In the genomic region with DNA sequence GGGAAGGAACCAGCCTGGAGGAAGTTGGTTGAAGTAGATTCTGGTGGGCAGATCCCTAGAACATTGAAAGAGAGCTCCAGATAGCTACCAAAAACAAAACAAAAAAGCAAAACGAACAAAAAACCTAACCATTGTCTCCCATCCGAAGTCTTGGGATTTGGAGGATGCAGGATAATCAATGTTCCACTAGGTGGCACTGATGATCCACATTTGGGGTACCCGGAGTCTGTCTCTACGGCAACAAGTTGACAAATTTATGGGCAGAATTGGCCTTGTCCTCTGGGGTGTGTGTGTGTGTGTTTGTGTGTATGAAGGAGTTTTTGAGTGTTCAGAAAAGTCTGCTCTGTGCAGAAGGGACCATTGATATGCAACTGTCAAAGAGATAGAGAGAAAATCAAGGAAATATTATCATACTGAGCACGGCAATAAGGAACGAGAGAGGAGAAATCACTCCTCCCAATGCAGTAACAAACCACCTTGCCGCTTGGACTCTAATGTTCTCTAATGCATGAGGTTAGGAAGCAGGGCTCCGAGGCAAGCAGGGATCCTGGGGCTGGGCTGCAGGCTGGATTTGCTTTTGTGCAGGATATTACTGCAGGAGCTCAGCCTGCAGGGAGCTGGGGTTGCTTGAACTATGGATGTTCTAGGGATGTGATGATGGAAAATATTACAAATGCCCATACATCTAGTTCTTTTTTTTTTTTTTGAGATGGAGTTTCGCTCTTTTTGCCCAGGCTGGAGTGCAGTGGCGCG, we compare ENCODE assay signal across 9 cellular contexts. TPM values are rescaled to one million over a fixed set of nuclear protein-coding genes. Genes with fewer than 3 reads are reported as not detected.
A peak's percentile ranks its signal among the peaks of the same experiment; 100 is the strongest.
DNase-seq lines count a peak whose midpoint lies in the region; ATAC-seq and TF ChIP-seq lines count a peak whose summit lies in the region.
"Had no signal": no experiment of that assay in that cellular context is flagged by ENCODE, and none has a peak within 500 bp of the region (broad histone marks: within the 10 kb centered on the region; RNA-seq: fewer than 3 reads in every experiment).

No MANE protein-coding gene starts in this region.

- H3K27me3 ChIP-seq in HCT116 (ENCODE audit: insufficient read depth, low read length) (peaks cover 13% of the 10 kb centered on the region; the same call in 1 of the 2 replicates), WERI-Rb-1 (ENCODE audit: insufficient read depth, low read depth, severe bottlenecking) (peaks cover 12% of the 10 kb centered on the region), lung (ENCODE audit: control insufficient read depth, insufficient read depth) (peaks cover 5% of the 10 kb centered on the region)

- peaks cover 0 to 4% of the 10 kb centered on the region in 2 experiments; a peak in 1 of 4 replicates for H3K4me1 ChIP-seq in HCT116 (ENCODE audit: control insufficient read depth in 1 of 2, insufficient read depth in 2 of 2, low read length in 2 of 2)
- no peaks in the 10 kb centered on the region for H3K4me1 ChIP-seq in lung (ENCODE audit: control insufficient read depth in 2 of 2, insufficient read depth in 2 of 2, low read length in 2 of 2)

- peak; percentile 12 for DNase-seq in activated CD4-positive, CD25-positive, alpha-beta regulatory T cell treated with anti-CD3 and anti-CD28 coated beads, Interleukin-2, amount 50 U/mL, for 16 hours (ENCODE audit: low read depth, low spot score)
- no peak for DNase-seq in activated CD4-positive, CD25-positive, alpha-beta regulatory T cell treated with anti-CD3 and anti-CD28 coated beads, Interleukin-2, amount 50 U/mL, for 72 hours
- DNase-seq in HCT116 (ENCODE audit: low read depth, low spot score) (peak; percentile 52), NCI-H146 treated with DMSO at 0.1 percent for 48 hours (lab: John Stamatoyannopoulos, UW; ENCODE audit: unreplicated experiment) (peak; percentile 1), WERI-Rb-1 (peak; percentile 45), lung (ENCODE audit: low spot score) (peak; percentile 48)
- DNase-seq in effector CD8-positive, alpha-beta T cell (lab: John Stamatoyannopoulos, UW): peak; percentile 25
- DNase-seq in stimulated activated naive CD8-positive, alpha-beta T cell treated with anti-CD3 and anti-CD28 coated beads, Interleukin-15, Interleukin-2, amounts not matched to agents 100 U/mL and 50 U/mL, for 24 hours: peak; percentile 41

- H3K36me3 ChIP-seq in HCT116 (ENCODE audit: control insufficient read depth in 1 of 2, insufficient read depth in 2 of 2, low read length in 2 of 2) (no peaks in the 10 kb centered on the region), WERI-Rb-1 (no peaks in the 10 kb centered on the region), lung (ENCODE audit: control insufficient read depth in 2 of 2, insufficient read depth in 2 of 2, low read length in 2 of 2) (no peaks in the 10 kb centered on the region)

- CTCF ChIA-PET in HCT116 (lab: Charles Lee): interaction anchor here (1.0 kb wide), 1 partner anchor 125 kb away, joined by 4 read pairs; no protein-coding TSS in a partner anchor

- TF ChIP-seq CTCF in HCT116 (IDR thresholded peaks at IDR 0.05 in 2 of 3, conservative IDR thresholded peaks at IDR 0.05 in 1 of 3; ENCODE audit: borderline replicate concordance in 1 of 3, insufficient read depth in 1 of 3, low read depth in 2 of 3, low read length in 2 of 3) (peak; percentile 64 to 93 (median 76); a peak in 5 of 6 replicates), WERI-Rb-1 (IDR thresholded peaks at IDR 0.05; ENCODE audit: low read depth, low read length) (peak; percentile 80), lung (IDR thresholded peaks at IDR 0.05; ENCODE audit: control extremely low read depth, extremely low read depth) (peak; percentile 78)

- H4K20me1 ChIP-seq in HCT116 (ENCODE audit: insufficient read depth): no peaks in the 10 kb centered on the region

- H3K4me3 ChIP-seq in HCT116 (replicated peaks in 1 of 2; ENCODE audit: low read depth in 1 of 2, low read length in 2 of 2): no peak overlapping the region
- H3K4me3 ChIP-seq in WERI-Rb-1 (ENCODE audit: low read depth, low read length): no peak overlapping the region
- no peak overlapping the region for H3K4me3 ChIP-seq in lung
- H3K4me3 ChIP-seq: skin epidermis had no signal

- WGBS in lung, 2 donors: 47 to 52% methylated on average over 11 of the region's 11 CpGs

- ATAC-seq in HCT116 (peak; percentile 73), lung (ENCODE audit: insufficient read depth, low FRiP score) (peak; percentile 69)
- peak; percentile 70 for ATAC-seq in stimulated activated naive CD8-positive, alpha-beta T cell treated with anti-CD3 and anti-CD28 coated beads, Interleukin-15, Interleukin-2, amounts not matched to agents 100 U/mL and 50 U/mL, for 24 hours

- intact Hi-C loops in HCT116 (cut with micrococcal nuclease): no loop called here

- no TSS peak for BruUV-seq in HCT116 (replicated peaks; lab: Mats Ljungman, UMichigan)

- POLR2A ChIA-PET in HCT116 (lab: Charles Lee): no interaction called here

- H3K9ac ChIP-seq in HCT116 (ENCODE audit: low read length): no peak overlapping the region

- TF ChIP-seq RAD21 in HCT116 (IDR thresholded peaks at IDR 0.05; ENCODE audit: low read depth): peak; percentile 84

- TF ChIP-seq POLR2A in HCT116 (IDR thresholded peaks at IDR 0.05; ENCODE audit: borderline replicate concordance, extremely low read depth, insufficient read depth, insufficient read length): no peak

- no peaks in the 10 kb centered on the region for H3K79me2 ChIP-seq in HCT116 (ENCODE audit: insufficient read depth, low read length)

- no peaks in the 10 kb centered on the region for H3K9me2 ChIP-seq in HCT116 (ENCODE audit: insufficient read depth)

- RAD21 ChIA-PET in HCT116 (lab: Charles Lee; ENCODE audit: low non-redundant PET in 1 of 2, low total read pairs in 2 of 2, uncharacterized antibody in 2 of 2, unreplicated experiment in 2 of 2): no interaction called here

- H3K27ac ChIP-seq in HCT116 (ENCODE audit: low read depth, low read length) (no peak overlapping the region), WERI-Rb-1 (no peak overlapping the region), lung (ENCODE audit: low read depth in 1 of 2, low read length in 1 of 2) (no peak overlapping the region)
- H3K27ac ChIP-seq: skin epidermis had no signal

- peak overlapping the region; percentile 46 for H3K4me2 ChIP-seq in HCT116 (ENCODE audit: low read length)

- H3K9me3 ChIP-seq in HCT116 (ENCODE audit: control insufficient read depth in 1 of 2, insufficient read depth in 1 of 2, low read depth in 1 of 2, low read length in 2 of 2) (no peaks in the 10 kb centered on the region), WERI-Rb-1 (ENCODE audit: severe bottlenecking) (no peaks in the 10 kb centered on the region), lung (ENCODE audit: control insufficient read depth in 2 of 2, insufficient read depth in 1 of 2, low read length in 1 of 2) (peaks cover 0 to 2% of the 10 kb centered on the region in 2 donors)

- peak overlapping the region; percentile 65 for H2AFZ ChIP-seq in HCT116 (ENCODE audit: low read depth, low read length, poor library complexity, severe bottlenecking)

TF ChIP-seq in HCT116, 20 proteins besides CTCF, POLR2A, EP300 and RAD21:
- no peak for TF ChIP-seq ZNF274 (IDR thresholded peaks at IDR 0.05; ENCODE audit: low read depth, low read length)
- no peak for TF ChIP-seq EZH2phosphoT487 (IDR thresholded peaks at IDR 0.05; ENCODE audit: borderline replicate concordance)
- TF ChIP-seq SIN3A (IDR thresholded peaks at IDR 0.05; ENCODE audit: low read depth): no peak
- no peak for TF ChIP-seq CEBPB (IDR thresholded peaks at IDR 0.05; ENCODE audit: low read depth)
- TF ChIP-seq TCF7L2 (IDR thresholded peaks at IDR 0.05; ENCODE audit: borderline replicate concordance, extremely low read depth, insufficient read depth, insufficient read length): no peak
- TF ChIP-seq EZH2 (IDR thresholded peaks at IDR 0.05): no peak
- no peak for TF ChIP-seq SRF (IDR thresholded peaks at IDR 0.05; ENCODE audit: low read depth)
- TF ChIP-seq YY1 (IDR thresholded peaks at IDR 0.05; ENCODE audit: extremely low read depth, insufficient replicate concordance, low read depth, low read length): no peak
- no peak for TF ChIP-seq ZFX (IDR thresholded peaks at IDR 0.05)
- TF ChIP-seq, protein P1, sequence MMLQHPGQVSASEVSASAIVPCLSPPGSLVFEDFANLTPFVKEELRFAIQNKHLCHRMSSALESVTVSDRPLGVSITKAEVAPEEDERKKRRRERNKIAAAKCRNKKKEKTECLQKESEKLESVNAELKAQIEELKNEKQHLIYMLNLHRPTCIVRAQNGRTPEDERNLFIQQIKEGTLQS (IDR thresholded peaks at IDR 0.05): no peak
- TF ChIP-seq ELF1 (IDR thresholded peaks at IDR 0.05; ENCODE audit: borderline replicate concordance, low read depth): no peak

RNA-seq across cellular contexts. Expression of gene KLHL25, which starts 59.8 kb away (rescaled TPM):
- total RNA-seq in HCT116 (2021; ENCODE audit: unreplicated experiment): 5.3 TPM
- 2.4 and 2.8 TPM in 2 replicates for polyA plus RNA-seq in HCT116 (2012)
- total RNA-seq in lung: 1 to 10 TPM; 8.1 to 9.2 TPM
- polyA plus RNA-seq in lung: 1 to 10 TPM; 3.0 to 6.1 TPM
